Comparison of ENCODE assay signal across 11 cellular contexts in the genomic region with DNA sequence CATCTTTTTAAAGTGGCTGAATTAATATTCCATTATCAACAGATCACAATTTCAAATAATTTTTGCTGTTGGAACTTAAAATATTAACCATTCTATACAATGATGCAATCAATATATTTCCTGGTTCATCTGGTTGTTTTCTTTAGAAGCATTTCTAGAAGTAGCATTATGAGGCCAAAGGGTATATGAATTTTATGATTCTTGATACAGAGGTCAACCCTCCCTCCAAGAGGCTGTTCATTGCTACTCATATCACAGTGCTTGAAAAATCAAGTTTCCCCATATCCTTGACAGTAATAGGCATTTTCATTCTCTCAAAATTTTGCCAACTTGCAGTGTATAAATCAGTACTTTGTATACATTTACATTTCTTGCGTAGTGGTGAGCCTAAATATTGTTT.
"Had no signal": no experiment of that assay in that cellular context is flagged by ENCODE, and none has a peak within 500 bp of the region (broad histone marks: within the 10 kb centered on the region; RNA-seq: fewer than 3 reads in every experiment).

No MANE protein-coding gene starts in this region.

- H3K4me2 ChIP-seq: GM23338 had no signal

- H3K27ac Mint-ChIP-seq: GM23338, H9, HFFc6 had no signal

- H3K36me3 ChIP-seq: HAP-1 had no signal

- ATAC-seq: GM23338, HCT116 had no signal

- H3K9ac ChIP-seq: GM23248 had no signal

- H3K27ac ChIP-seq: GM23248 had no signal

- H3K9me3 Mint-ChIP-seq: GM23338, H9, HFFc6 had no signal

- H3K4me1 ChIP-seq: HAP-1 had no signal

- FAIRE-seq: H1, H54 had no signal

- DNase-seq: GM23248, GOT3, H7, H9, HCEC 1CT, HFFc6 had no signal

- H3K4me3 Mint-ChIP-seq: GM23338, H9, HFFc6 had no signal

- H3K9me3 ChIP-seq: HAP-1 had no signal

- H3K4me3 ChIP-seq: GM23248, GM23338, HAP-1 had no signal

- H2AFZ ChIP-seq: GM23248, GM23338 had no signal
